Comparison of ENCODE assay signal across 1 cellular context in the genomic region with DNA sequence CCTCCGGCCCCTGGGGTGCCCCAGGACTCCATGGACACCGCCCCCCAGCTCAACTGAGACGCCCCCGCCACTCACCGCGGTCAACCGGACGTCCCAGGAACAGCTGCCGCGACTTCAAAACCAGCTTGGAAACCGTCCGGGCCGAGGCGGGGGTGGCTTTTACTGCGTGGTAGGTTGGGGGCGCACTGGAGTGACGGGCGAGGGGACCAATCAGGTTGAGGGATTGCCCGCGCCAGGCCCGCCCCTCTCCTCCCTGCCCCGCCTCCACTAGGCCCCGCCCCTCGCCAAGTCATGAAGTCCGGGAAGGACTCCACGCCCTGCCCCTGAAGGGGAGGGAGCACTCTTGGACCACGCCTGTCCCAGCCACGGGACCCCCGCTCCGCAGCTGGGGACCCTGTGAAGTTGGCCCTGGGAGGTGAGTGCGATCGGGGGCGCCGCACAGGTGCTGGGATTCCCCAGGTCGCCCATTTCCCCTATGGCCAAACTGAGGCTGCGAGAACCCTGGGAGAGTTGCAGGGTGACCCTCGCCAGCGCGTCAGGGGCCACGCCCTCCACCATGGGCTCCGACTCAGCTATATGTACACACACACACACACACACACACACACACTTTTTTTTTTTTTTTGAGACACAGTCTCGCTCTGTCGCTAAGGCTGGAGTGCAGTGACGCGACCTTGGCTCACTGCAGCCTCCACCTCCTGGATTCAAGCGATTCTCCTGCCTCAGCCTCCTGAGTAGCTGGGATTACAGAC.
A peak's percentile ranks its signal among the peaks of the same experiment; 100 is the strongest.
TF ChIP-seq lines count a peak whose summit lies in the region.

A gene with protein sequence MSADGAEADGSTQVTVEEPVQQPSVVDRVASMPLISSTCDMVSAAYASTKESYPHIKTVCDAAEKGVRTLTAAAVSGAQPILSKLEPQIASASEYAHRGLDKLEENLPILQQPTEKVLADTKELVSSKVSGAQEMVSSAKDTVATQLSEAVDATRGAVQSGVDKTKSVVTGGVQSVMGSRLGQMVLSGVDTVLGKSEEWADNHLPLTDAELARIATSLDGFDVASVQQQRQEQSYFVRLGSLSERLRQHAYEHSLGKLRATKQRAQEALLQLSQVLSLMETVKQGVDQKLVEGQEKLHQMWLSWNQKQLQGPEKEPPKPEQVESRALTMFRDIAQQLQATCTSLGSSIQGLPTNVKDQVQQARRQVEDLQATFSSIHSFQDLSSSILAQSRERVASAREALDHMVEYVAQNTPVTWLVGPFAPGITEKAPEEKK (minus strand): TSS at position 134 of the 752 bp plus-strand sequence. CDS start 6,273 bp downstream, outside the sequence.

TF ChIP-seq in K562, 482 proteins besides CTCF, POLR2A, EP300 and RAD21 (continued from another document and continues in another):
- TF ChIP-seq PHF20 (IDR thresholded peaks at IDR 0.05; ENCODE audit: partially characterized antibody) (peak; percentile 75), ARID1B (IDR thresholded peaks at IDR 0.05) (peak; percentile 74), HDAC1 (IDR thresholded peaks at IDR 0.05) (peak; percentile 41 to 93; a peak in 3 of 4 replicates), WHSC1 (IDR thresholded peaks at IDR 0.05; ENCODE audit: low read length) (no peak), ZNF212 (CRISPR knock-in tag; IDR thresholded peaks at IDR 0.05) (no peak), ZFP36 (IDR thresholded peaks at IDR 0.05; ENCODE audit: low read depth, low read length, partially characterized antibody) (no peak), PHF21A (IDR thresholded peaks at IDR 0.05; ENCODE audit: borderline replicate concordance, low read depth) (peak; percentile 59; the same call in 1 of the 2 replicates), GTF2F1 (IDR thresholded peaks at IDR 0.05; ENCODE audit: low read depth, low read length) (no peak), ZNF584 (CRISPR knock-in tag; IDR thresholded peaks at IDR 0.05; ENCODE audit: low read depth) (no peak), FOXM1 (IDR thresholded peaks at IDR 0.05; ENCODE audit: low read depth) (no peak), FOXM1 (CRISPR knock-in tag; IDR thresholded peaks at IDR 0.05; ENCODE audit: low read depth) (no peak), PHB2 (IDR thresholded peaks at IDR 0.05; ENCODE audit: low read depth) (0 out of 2 replicates have a peak, but pooled peaks have one; percentile 59), HOXB6 (CRISPR knock-in tag; IDR thresholded peaks at IDR 0.05; ENCODE audit: borderline replicate concordance) (no peak), CEBPB (tag; IDR thresholded peaks at IDR 0.05) (no peak), ZNF184 (CRISPR knock-in tag; IDR thresholded peaks at IDR 0.05) (no peak), CHD2 (IDR thresholded peaks at IDR 0.05; ENCODE audit: low read depth, low read length) (peak; percentile 65), LARP7 (IDR thresholded peaks at IDR 0.05) (peak; percentile 92), ZNF174 (CRISPR knock-in tag; IDR thresholded peaks at IDR 0.05) (no peak)
- TF ChIP-seq, protein P1, sequence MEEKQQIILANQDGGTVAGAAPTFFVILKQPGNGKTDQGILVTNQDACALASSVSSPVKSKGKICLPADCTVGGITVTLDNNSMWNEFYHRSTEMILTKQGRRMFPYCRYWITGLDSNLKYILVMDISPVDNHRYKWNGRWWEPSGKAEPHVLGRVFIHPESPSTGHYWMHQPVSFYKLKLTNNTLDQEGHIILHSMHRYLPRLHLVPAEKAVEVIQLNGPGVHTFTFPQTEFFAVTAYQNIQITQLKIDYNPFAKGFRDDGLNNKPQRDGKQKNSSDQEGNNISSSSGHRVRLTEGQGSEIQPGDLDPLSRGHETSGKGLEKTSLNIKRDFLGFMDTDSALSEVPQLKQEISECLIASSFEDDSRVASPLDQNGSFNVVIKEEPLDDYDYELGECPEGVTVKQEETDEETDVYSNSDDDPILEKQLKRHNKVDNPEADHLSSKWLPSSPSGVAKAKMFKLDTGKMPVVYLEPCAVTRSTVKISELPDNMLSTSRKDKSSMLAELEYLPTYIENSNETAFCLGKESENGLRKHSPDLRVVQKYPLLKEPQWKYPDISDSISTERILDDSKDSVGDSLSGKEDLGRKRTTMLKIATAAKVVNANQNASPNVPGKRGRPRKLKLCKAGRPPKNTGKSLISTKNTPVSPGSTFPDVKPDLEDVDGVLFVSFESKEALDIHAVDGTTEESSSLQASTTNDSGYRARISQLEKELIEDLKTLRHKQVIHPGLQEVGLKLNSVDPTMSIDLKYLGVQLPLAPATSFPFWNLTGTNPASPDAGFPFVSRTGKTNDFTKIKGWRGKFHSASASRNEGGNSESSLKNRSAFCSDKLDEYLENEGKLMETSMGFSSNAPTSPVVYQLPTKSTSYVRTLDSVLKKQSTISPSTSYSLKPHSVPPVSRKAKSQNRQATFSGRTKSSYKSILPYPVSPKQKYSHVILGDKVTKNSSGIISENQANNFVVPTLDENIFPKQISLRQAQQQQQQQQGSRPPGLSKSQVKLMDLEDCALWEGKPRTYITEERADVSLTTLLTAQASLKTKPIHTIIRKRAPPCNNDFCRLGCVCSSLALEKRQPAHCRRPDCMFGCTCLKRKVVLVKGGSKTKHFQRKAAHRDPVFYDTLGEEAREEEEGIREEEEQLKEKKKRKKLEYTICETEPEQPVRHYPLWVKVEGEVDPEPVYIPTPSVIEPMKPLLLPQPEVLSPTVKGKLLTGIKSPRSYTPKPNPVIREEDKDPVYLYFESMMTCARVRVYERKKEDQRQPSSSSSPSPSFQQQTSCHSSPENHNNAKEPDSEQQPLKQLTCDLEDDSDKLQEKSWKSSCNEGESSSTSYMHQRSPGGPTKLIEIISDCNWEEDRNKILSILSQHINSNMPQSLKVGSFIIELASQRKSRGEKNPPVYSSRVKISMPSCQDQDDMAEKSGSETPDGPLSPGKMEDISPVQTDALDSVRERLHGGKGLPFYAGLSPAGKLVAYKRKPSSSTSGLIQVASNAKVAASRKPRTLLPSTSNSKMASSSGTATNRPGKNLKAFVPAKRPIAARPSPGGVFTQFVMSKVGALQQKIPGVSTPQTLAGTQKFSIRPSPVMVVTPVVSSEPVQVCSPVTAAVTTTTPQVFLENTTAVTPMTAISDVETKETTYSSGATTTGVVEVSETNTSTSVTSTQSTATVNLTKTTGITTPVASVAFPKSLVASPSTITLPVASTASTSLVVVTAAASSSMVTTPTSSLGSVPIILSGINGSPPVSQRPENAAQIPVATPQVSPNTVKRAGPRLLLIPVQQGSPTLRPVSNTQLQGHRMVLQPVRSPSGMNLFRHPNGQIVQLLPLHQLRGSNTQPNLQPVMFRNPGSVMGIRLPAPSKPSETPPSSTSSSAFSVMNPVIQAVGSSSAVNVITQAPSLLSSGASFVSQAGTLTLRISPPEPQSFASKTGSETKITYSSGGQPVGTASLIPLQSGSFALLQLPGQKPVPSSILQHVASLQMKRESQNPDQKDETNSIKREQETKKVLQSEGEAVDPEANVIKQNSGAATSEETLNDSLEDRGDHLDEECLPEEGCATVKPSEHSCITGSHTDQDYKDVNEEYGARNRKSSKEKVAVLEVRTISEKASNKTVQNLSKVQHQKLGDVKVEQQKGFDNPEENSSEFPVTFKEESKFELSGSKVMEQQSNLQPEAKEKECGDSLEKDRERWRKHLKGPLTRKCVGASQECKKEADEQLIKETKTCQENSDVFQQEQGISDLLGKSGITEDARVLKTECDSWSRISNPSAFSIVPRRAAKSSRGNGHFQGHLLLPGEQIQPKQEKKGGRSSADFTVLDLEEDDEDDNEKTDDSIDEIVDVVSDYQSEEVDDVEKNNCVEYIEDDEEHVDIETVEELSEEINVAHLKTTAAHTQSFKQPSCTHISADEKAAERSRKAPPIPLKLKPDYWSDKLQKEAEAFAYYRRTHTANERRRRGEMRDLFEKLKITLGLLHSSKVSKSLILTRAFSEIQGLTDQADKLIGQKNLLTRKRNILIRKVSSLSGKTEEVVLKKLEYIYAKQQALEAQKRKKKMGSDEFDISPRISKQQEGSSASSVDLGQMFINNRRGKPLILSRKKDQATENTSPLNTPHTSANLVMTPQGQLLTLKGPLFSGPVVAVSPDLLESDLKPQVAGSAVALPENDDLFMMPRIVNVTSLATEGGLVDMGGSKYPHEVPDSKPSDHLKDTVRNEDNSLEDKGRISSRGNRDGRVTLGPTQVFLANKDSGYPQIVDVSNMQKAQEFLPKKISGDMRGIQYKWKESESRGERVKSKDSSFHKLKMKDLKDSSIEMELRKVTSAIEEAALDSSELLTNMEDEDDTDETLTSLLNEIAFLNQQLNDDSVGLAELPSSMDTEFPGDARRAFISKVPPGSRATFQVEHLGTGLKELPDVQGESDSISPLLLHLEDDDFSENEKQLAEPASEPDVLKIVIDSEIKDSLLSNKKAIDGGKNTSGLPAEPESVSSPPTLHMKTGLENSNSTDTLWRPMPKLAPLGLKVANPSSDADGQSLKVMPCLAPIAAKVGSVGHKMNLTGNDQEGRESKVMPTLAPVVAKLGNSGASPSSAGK (IDR thresholded peaks at IDR 0.05): no peak
- TF ChIP-seq, protein P2, sequence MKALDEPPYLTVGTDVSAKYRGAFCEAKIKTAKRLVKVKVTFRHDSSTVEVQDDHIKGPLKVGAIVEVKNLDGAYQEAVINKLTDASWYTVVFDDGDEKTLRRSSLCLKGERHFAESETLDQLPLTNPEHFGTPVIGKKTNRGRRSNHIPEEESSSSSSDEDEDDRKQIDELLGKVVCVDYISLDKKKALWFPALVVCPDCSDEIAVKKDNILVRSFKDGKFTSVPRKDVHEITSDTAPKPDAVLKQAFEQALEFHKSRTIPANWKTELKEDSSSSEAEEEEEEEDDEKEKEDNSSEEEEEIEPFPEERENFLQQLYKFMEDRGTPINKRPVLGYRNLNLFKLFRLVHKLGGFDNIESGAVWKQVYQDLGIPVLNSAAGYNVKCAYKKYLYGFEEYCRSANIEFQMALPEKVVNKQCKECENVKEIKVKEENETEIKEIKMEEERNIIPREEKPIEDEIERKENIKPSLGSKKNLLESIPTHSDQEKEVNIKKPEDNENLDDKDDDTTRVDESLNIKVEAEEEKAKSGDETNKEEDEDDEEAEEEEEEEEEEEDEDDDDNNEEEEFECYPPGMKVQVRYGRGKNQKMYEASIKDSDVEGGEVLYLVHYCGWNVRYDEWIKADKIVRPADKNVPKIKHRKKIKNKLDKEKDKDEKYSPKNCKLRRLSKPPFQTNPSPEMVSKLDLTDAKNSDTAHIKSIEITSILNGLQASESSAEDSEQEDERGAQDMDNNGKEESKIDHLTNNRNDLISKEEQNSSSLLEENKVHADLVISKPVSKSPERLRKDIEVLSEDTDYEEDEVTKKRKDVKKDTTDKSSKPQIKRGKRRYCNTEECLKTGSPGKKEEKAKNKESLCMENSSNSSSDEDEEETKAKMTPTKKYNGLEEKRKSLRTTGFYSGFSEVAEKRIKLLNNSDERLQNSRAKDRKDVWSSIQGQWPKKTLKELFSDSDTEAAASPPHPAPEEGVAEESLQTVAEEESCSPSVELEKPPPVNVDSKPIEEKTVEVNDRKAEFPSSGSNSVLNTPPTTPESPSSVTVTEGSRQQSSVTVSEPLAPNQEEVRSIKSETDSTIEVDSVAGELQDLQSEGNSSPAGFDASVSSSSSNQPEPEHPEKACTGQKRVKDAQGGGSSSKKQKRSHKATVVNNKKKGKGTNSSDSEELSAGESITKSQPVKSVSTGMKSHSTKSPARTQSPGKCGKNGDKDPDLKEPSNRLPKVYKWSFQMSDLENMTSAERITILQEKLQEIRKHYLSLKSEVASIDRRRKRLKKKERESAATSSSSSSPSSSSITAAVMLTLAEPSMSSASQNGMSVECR (CRISPR knock-in tag; IDR thresholded peaks at IDR 0.05): peak; percentile 59; the same call in 1 of the 2 replicates
- TF ChIP-seq, protein P3, sequence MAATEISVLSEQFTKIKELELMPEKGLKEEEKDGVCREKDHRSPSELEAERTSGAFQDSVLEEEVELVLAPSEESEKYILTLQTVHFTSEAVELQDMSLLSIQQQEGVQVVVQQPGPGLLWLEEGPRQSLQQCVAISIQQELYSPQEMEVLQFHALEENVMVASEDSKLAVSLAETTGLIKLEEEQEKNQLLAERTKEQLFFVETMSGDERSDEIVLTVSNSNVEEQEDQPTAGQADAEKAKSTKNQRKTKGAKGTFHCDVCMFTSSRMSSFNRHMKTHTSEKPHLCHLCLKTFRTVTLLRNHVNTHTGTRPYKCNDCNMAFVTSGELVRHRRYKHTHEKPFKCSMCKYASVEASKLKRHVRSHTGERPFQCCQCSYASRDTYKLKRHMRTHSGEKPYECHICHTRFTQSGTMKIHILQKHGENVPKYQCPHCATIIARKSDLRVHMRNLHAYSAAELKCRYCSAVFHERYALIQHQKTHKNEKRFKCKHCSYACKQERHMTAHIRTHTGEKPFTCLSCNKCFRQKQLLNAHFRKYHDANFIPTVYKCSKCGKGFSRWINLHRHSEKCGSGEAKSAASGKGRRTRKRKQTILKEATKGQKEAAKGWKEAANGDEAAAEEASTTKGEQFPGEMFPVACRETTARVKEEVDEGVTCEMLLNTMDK (IDR thresholded peaks at IDR 0.05; ENCODE audit: borderline replicate concordance, insufficient read depth, low read depth, low read length, poor library complexity, severe bottlenecking): no peak
- TF ChIP-seq, protein P4, sequence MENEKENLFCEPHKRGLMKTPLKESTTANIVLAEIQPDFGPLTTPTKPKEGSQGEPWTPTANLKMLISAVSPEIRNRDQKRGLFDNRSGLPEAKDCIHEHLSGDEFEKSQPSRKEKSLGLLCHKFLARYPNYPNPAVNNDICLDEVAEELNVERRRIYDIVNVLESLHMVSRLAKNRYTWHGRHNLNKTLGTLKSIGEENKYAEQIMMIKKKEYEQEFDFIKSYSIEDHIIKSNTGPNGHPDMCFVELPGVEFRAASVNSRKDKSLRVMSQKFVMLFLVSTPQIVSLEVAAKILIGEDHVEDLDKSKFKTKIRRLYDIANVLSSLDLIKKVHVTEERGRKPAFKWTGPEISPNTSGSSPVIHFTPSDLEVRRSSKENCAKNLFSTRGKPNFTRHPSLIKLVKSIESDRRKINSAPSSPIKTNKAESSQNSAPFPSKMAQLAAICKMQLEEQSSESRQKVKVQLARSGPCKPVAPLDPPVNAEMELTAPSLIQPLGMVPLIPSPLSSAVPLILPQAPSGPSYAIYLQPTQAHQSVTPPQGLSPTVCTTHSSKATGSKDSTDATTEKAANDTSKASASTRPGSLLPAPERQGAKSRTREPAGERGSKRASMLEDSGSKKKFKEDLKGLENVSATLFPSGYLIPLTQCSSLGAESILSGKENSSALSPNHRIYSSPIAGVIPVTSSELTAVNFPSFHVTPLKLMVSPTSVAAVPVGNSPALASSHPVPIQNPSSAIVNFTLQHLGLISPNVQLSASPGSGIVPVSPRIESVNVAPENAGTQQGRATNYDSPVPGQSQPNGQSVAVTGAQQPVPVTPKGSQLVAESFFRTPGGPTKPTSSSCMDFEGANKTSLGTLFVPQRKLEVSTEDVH (IDR thresholded peaks at IDR 0.05; ENCODE audit: low read depth, partially characterized antibody): peak; percentile 55
- TF ChIP-seq, protein P5, sequence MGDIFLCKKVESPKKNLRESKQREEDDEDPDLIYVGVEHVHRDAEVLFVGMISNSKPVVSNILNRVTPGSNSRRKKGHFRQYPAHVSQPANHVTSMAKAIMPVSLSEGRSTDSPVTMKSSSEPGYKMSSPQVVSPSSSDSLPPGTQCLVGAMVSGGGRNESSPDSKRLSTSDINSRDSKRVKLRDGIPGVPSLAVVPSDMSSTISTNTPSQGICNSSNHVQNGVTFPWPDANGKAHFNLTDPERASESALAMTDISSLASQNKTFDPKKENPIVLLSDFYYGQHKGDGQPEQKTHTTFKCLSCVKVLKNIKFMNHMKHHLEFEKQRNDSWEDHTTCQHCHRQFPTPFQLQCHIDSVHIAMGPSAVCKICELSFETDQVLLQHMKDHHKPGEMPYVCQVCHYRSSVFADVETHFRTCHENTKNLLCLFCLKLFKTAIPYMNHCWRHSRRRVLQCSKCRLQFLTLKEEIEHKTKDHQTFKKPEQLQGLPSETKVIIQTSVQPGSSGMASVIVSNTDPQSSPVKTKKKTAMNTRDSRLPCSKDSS (IDR thresholded peaks at IDR 0.05; ENCODE audit: low read depth, partially characterized antibody): peak; percentile 10
